In the genomic region with DNA sequence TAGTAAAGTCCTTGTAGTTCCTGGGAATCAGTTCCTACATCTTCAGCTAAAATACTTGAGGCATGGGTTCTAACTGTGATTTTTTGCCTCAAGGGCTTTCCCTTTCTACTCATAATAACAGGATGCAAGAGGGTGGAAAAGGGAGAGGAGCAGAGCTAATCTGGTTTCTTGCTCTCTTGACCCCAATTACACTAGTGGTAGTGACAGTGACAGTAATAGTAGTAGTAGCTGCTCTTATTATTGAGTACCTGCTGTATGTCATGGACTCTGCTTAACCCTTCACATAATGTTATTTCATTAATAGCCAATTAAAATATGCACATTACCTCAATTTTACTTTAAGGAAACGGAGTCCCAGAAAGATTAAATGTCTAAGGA, we compare ENCODE assay signal across 9 cellular contexts.
DNase-seq lines count a peak whose midpoint lies in the region; ATAC-seq and TF ChIP-seq lines count a peak whose summit lies in the region.
"Had no signal": no experiment of that assay in that cellular context is flagged by ENCODE, and none has a peak within 500 bp of the region (broad histone marks: within the 10 kb centered on the region; RNA-seq: fewer than 3 reads in every experiment).

No MANE protein-coding gene starts in this region.

- WGBS in heart left ventricle, 4 donors, result 80 to 90% (median 85%) methylated on average over 1 of the region's 1 CpG

- H3K27ac Mint-ChIP-seq in CD8-positive, alpha-beta T cell, result peak overlapping the region; percentile 85
- no peak overlapping the region for H3K27ac Mint-ChIP-seq in activated T-helper 17 cell treated with anti-CD3 and anti-CD28 coated beads, Interleukin-2, amount 50 U/mL, for 72 hours

- intact Hi-C loops in CD8-positive, alpha-beta T cell (cut with DNase I, micrococcal nuclease), result loop anchor here in 1 of 2 experiments (5.0 kb wide), 1 partner anchor 720 kb away; no protein-coding TSS in a partner anchor
- intact Hi-C loops in heart left ventricle (cut with DNase I) (no loop called here), cardiac septum (cut with DNase I) (no loop called here)

- H3K9me3 ChIP-seq in CD8-positive, alpha-beta T cell (ENCODE audit: low read length), result no peaks in the 10 kb centered on the region
- no peaks in the 10 kb centered on the region for H3K9me3 ChIP-seq in heart left ventricle

- no peaks in the 10 kb centered on the region for H3K4me1 ChIP-seq in CD8-positive, alpha-beta T cell (ENCODE audit: insufficient read depth, low read length)
- H3K4me1 ChIP-seq in heart left ventricle, result peaks cover 0 to 14% (median 0%) of the 10 kb centered on the region in 12 donors

- H3K36me3 Mint-ChIP-seq in CD8-positive, alpha-beta T cell, result no peaks in the 10 kb centered on the region
- no peaks in the 10 kb centered on the region for H3K36me3 Mint-ChIP-seq in activated T-helper 17 cell treated with anti-CD3 and anti-CD28 coated beads, Interleukin-2, amount 50 U/mL, for 72 hours (ENCODE audit: low read depth)

- POLR2A ChIA-PET in CD8-positive, alpha-beta T cell (lab: Charles Lee), result no interaction called here

- no peak overlapping the region for H3K4me3 ChIP-seq in CD8-positive, alpha-beta T cell (ENCODE audit: low read depth, low read length)
- H3K4me3 ChIP-seq in heart left ventricle, result no peak overlapping the region

- peak overlapping the region; percentile 44 for H3K4me3 Mint-ChIP-seq in CD8-positive, alpha-beta T cell
- no peak overlapping the region for H3K4me3 Mint-ChIP-seq in activated T-helper 17 cell treated with anti-CD3 and anti-CD28 coated beads, Interleukin-2, amount 50 U/mL, for 72 hours

- no peaks in the 10 kb centered on the region for H3K27me3 Mint-ChIP-seq in CD8-positive, alpha-beta T cell (ENCODE audit: low read depth)
- H3K27me3 Mint-ChIP-seq in activated T-helper 17 cell treated with anti-CD3 and anti-CD28 coated beads, Interleukin-2, amount 50 U/mL, for 72 hours, result peaks cover 8% of the 10 kb centered on the region

- H3K4me1 Mint-ChIP-seq in CD8-positive, alpha-beta T cell (ENCODE audit: low read depth), result peaks cover 23% of the 10 kb centered on the region
- H3K4me1 Mint-ChIP-seq in activated T-helper 17 cell treated with anti-CD3 and anti-CD28 coated beads, Interleukin-2, amount 50 U/mL, for 72 hours, result peaks cover 12% of the 10 kb centered on the region

- no peak for TF ChIP-seq POLR2A in heart left ventricle (IDR thresholded peaks at IDR 0.05)

- no peaks in the 10 kb centered on the region for H3K36me3 ChIP-seq in CD8-positive, alpha-beta T cell (ENCODE audit: insufficient read depth, low read length)
- H3K36me3 ChIP-seq in heart left ventricle, result no peaks in the 10 kb centered on the region

- H3K27ac ChIP-seq in CD8-positive, alpha-beta T cell (ENCODE audit: low read depth, low read length), result no peak overlapping the region
- H3K27ac ChIP-seq in heart left ventricle, result no peak overlapping the region

- no peak for DNase-seq in CD8-positive, alpha-beta T cell
- DNase-seq in heart left ventricle (no peak), cardiac septum (ENCODE audit: low spot score) (no peak), NCI-H187 (lab: John Stamatoyannopoulos, UW) (no peak)
- DNase-seq: NCI-H446 treated with DMSO at 0.1 percent for 48 hours had no signal

- H3K27me3 ChIP-seq in CD8-positive, alpha-beta T cell (ENCODE audit: insufficient read depth, low read length), result no peaks in the 10 kb centered on the region
- no peaks in the 10 kb centered on the region for H3K27me3 ChIP-seq in heart left ventricle

- CTCF ChIA-PET in CD8-positive, alpha-beta T cell (lab: Charles Lee), result no interaction called here

- no peak for TF ChIP-seq CTCF in CD8-positive, alpha-beta T cell (IDR thresholded peaks at IDR 0.05)
- no peak for TF ChIP-seq CTCF in heart left ventricle (IDR thresholded peaks at IDR 0.05)

- ATAC-seq in CD8-positive, alpha-beta T cell, result no peak
- peak; percentile 29 for ATAC-seq in GM19395 (IDR thresholded peaks at IDR 0.05; ENCODE audit: unreplicated experiment)
- ATAC-seq in HG02885 (IDR thresholded peaks at IDR 0.05; ENCODE audit: poor library complexity, unreplicated experiment), result peak; percentile 17
- peak; percentile 33 for ATAC-seq in activated T-helper 17 cell treated with anti-CD3 and anti-CD28 coated beads, Interleukin-2, amount 50 U/mL, for 72 hours (replicated peaks)
- no peak for ATAC-seq in HG03521 (IDR thresholded peaks at IDR 0.05; ENCODE audit: unreplicated experiment)
- ATAC-seq in heart left ventricle, result no peak

- peaks cover 2% of the 10 kb centered on the region for H3K9me3 Mint-ChIP-seq in CD8-positive, alpha-beta T cell
- H3K9me3 Mint-ChIP-seq in activated T-helper 17 cell treated with anti-CD3 and anti-CD28 coated beads, Interleukin-2, amount 50 U/mL, for 72 hours, result no peaks in the 10 kb centered on the region

Comparison
In these comparisons a context has a peak if more than half of its experiments do, and no peak if none do; other contexts are left out.
1. ATAC-seq: peak in GM19395 (single experiment), HG02885 (single experiment) and activated T-helper 17 cell treated with anti-CD3 and anti-CD28 coated beads, Interleukin-2, amount 50 U/mL, for 72 hours (single experiment); none in CD8-positive, alpha-beta T cell (single experiment), HG03521 (single experiment) and heart left ventricle (0 of 4).